In genomic region chr11:64916848-64917662, GRCh38 we compare ENCODE assay signal across 8 cellular contexts. TPM values are rescaled to one million over a fixed set of nuclear protein-coding genes. Genes with fewer than 3 reads are reported as not detected.
DNase-seq lines count a peak whose midpoint lies in the region; ATAC-seq, FAIRE-seq and TF ChIP-seq lines count a peak whose summit lies in the region.

ATG2A (minus strand) TSS chr11:64917209; CDS start chr11:64917135, 74 bp downstream.

- peak within 1 kb of the TSS; percentile 75 for H3K4me2 ChIP-seq in trophoblast cell (ENCODE audit: low read length)

- H4K8ac ChIP-seq in trophoblast cell (ENCODE audit: low read depth, low read length) = peak within 1 kb of the TSS; percentile 64

- peak within 1 kb of the TSS; percentile 81 for H3K4ac ChIP-seq in trophoblast cell (ENCODE audit: low read depth, low read length)

- H3K27ac ChIP-seq in adipose tissue (ENCODE audit: low read depth, low read length) (peak within 1 kb of the TSS; percentile 63), trophoblast cell (ENCODE audit: low read depth, low read length) (peak within 1 kb of the TSS; percentile 16), transverse colon (peak within 1 kb of the TSS; percentile 86 to 93 (median 88))

- peak within 1 kb of the TSS; percentile 17 for H2AK5ac ChIP-seq in trophoblast cell (ENCODE audit: low read length)

- DNase-seq in GM12891 (ENCODE audit: insufficient read length, low spot score) (peak; percentile 99), NCI-H1436 treated with DMSO at 0.1 percent for 48 hours (lab: John Stamatoyannopoulos, UW) (peak; percentile 99), T-cell (peak; percentile 96 to 99 (median 99)), cardiac septum (ENCODE audit: low spot score) (peak; percentile 99), trophoblast cell (peak; percentile 99 to 100), transverse colon (peak; percentile 99)

- FAIRE-seq in GM12891 (lab: Jason Lieb, UNC) = peak; percentile 95

- ATAC-seq in HG02840 (IDR thresholded peaks at IDR 0.05; ENCODE audit: low FRiP score, unreplicated experiment) (peak; percentile 93), T-cell (replicated peaks in 1 of 4) (peak; percentile 95 to 97 (median 96))

- peak within 1 kb of the TSS; percentile 63 for H4K12ac ChIP-seq in trophoblast cell (ENCODE audit: low read depth, low read length)

- H3K27ac Mint-ChIP-seq in T-cell = peak within 1 kb of the TSS; percentile 95 to 97

- 0 to 1% (median 0%) methylated on average over 55 of the region's 55 CpGs for WGBS in adipose tissue, 3 donors
- no CpG with 5 or more reads among the region's 55 CpGs for WGBS in trophoblast cell (ENCODE audit: extremely low coverage, insufficient coverage, insufficient read length)
- 0% methylated on average over 42 of the region's 55 CpGs; no CpG with 5 or more reads in 1 of the 2 donors for WGBS in transverse colon (ENCODE audit: low coverage in 1 of 2), 2 donors

- POLR2A ChIA-PET in T-cell (lab: Charles Lee) = interaction anchor here in 1 of 2 donors (0.6 to 1.0 kb wide), 2 partner anchors 55 to 582 kb away, joined by 3 read pairs; partner anchors contain the start of gene MAJIN

- H3K23ac ChIP-seq in trophoblast cell (ENCODE audit: low read length) = no peak within 1 kb of the TSS

- H2BK12ac ChIP-seq in trophoblast cell (ENCODE audit: low read length) = no peak within 1 kb of the TSS

- TF ChIP-seq POLR2A in GM12891 (IDR thresholded peaks at IDR 0.05; ENCODE audit: low read depth, low read length) (peak; percentile 73), transverse colon (IDR thresholded peaks at IDR 0.05) (peak; percentile 97)

- H3K4me1 ChIP-seq in trophoblast cell (ENCODE audit: control insufficient read depth in 1 of 2, insufficient read depth in 2 of 2, low read length in 2 of 2) (peaks cover 4 to 8% of the 10 kb centered on the region in 2 experiments), transverse colon (peaks cover 14 to 27% (median 24%) of the 10 kb centered on the region in 4 donors)

- H3K14ac ChIP-seq in trophoblast cell (ENCODE audit: low read length) = peak within 1 kb of the TSS; percentile 79

- H3K27me3 Mint-ChIP-seq in T-cell = no peaks in the 10 kb centered on the region

- peaks cover 6% of the 10 kb centered on the region for H3K79me1 ChIP-seq in trophoblast cell (ENCODE audit: low read length)

- peak within 1 kb of the TSS; percentile 28 for H2BK5ac ChIP-seq in trophoblast cell (ENCODE audit: low read depth, low read length, poor library complexity)

- peak within 1 kb of the TSS; percentile 77 for H3K9ac ChIP-seq in trophoblast cell (ENCODE audit: low read length)

- no peaks in the 10 kb centered on the region for H3K9me3 Mint-ChIP-seq in T-cell

- H3K36me3 ChIP-seq in trophoblast cell (ENCODE audit: control insufficient read depth in 1 of 2, insufficient read depth in 2 of 2, low read length in 2 of 2) = peaks cover 20 to 22% of the 10 kb centered on the region in 2 experiments
- H3K36me3 ChIP-seq in transverse colon = peaks cover 0 to 12% (median 4%) of the 10 kb centered on the region in 4 donors

- H4K91ac ChIP-seq in trophoblast cell (ENCODE audit: low read depth, low read length) = peak within 1 kb of the TSS; percentile 64

- H2BK120ac ChIP-seq in trophoblast cell (ENCODE audit: insufficient read depth, low read length, poor library complexity) = peak within 1 kb of the TSS; percentile 26

- no peaks in the 10 kb centered on the region for H3K27me3 ChIP-seq in trophoblast cell (ENCODE audit: insufficient read depth, low read length)
- no peaks in the 10 kb centered on the region for H3K27me3 ChIP-seq in transverse colon

- CTCF ChIA-PET in T-cell (lab: Charles Lee) = no interaction called here

- H3K36me3 Mint-ChIP-seq in T-cell = peaks cover 5% of the 10 kb centered on the region

- H3K79me2 ChIP-seq in trophoblast cell (ENCODE audit: control insufficient read depth, insufficient read depth, low read length, poor library complexity) = peaks cover 4% of the 10 kb centered on the region

- no peak for TF ChIP-seq CTCF in transverse colon (IDR thresholded peaks at IDR 0.05)

- in situ Hi-C loops in transverse colon (cut with MboI; ENCODE audit: low pct_ligation_motif_present in 1 of 4, low pct_unique_long_range_greater_than_20kb in 1 of 4, low sequenced_read_pairs in 3 of 4) = no loop called here

- H3K18ac ChIP-seq in trophoblast cell (ENCODE audit: low read length) = peak within 1 kb of the TSS; percentile 58

- peak within 1 kb of the TSS; percentile 82 to 90 (median 84) for H3K4me3 Mint-ChIP-seq in T-cell

- H3K9me3 ChIP-seq in trophoblast cell (ENCODE audit: insufficient read depth, low read depth, low read length) = peaks cover 2% of the 10 kb centered on the region
- no peaks in the 10 kb centered on the region for H3K9me3 ChIP-seq in transverse colon

- H2AFZ ChIP-seq in trophoblast cell (ENCODE audit: insufficient read depth, low read length, poor library complexity) = peak within 1 kb of the TSS; percentile 24

- H3K4me1 Mint-ChIP-seq in T-cell = peaks cover 24 to 33% (median 33%) of the 10 kb centered on the region in 3 donors

- H3K4me3 ChIP-seq in trophoblast cell (ENCODE audit: low read depth, low read length) (peak within 1 kb of the TSS; percentile 77), transverse colon (peak within 1 kb of the TSS; percentile 79 to 92 (median 86))

- TF ChIP-seq EP300 in transverse colon (IDR thresholded peaks at IDR 0.05; ENCODE audit: low read depth) = no peak

- intact Hi-C loops in cardiac septum (cut with DNase I) (no loop called here), transverse colon (cut with DNase I; ENCODE audit: low total_unique reads) (no loop called here)

TF ChIP-seq in GM12891, 5 proteins besides CTCF, POLR2A, EP300 and RAD21:
- no peak for TF ChIP-seq PAX5 (IDR thresholded peaks at IDR 0.05; ENCODE audit: insufficient read depth, low read length, severe bottlenecking)
- no peak for TF ChIP-seq SPI1 (IDR thresholded peaks at IDR 0.05; ENCODE audit: low read depth, low read length)
- peak; percentile 82 for TF ChIP-seq TAF1 (IDR thresholded peaks at IDR 0.05; ENCODE audit: low read depth, low read length)
- peak; percentile 72 for TF ChIP-seq POLR2AphosphoS5 (IDR thresholded peaks at IDR 0.05; ENCODE audit: low read depth, low read length)
- peak; percentile 64 for TF ChIP-seq POU2F2 (IDR thresholded peaks at IDR 0.05; ENCODE audit: low read depth, low read length)

RNA-seq across cellular contexts. Expression of gene ATG2A, which starts in this region (rescaled TPM):
- polyA plus RNA-seq in GM12891 (2012; ENCODE audit: low read depth, missing spikeins) = 8.2 TPM
- total RNA-seq in T-cell = 100 to 1,000 TPM in 1 of 5 donors, 10 to 100 TPM in 4; 50.9 to 165 (median 55.4) TPM
- polyA plus RNA-seq in adipose tissue = 10 to 100 TPM; 12.4 to 14.7 (median 14.5) TPM
- total RNA-seq in cardiac septum = 14.6 TPM
- polyA plus RNA-seq in trophoblast cell (2013) = 16.5 and 17.3 TPM in 2 replicates
- 10 to 100 TPM; 30.1 to 82.3 (median 46.4) TPM for total RNA-seq in transverse colon

Comparison
In these comparisons a context has a peak if more than half of its experiments do, and no peak if none do; other contexts are left out.
1. Peak in every context shown above with its lines: DNase-seq, ATAC-seq, H3K4me3 ChIP-seq and H3K27ac ChIP-seq.
2. H3K27ac ChIP-seq: peak in every context shown above with its lines; median percentile 88 in transverse colon; 63 in adipose tissue; 16 in trophoblast cell.